In the genomic region with DNA sequence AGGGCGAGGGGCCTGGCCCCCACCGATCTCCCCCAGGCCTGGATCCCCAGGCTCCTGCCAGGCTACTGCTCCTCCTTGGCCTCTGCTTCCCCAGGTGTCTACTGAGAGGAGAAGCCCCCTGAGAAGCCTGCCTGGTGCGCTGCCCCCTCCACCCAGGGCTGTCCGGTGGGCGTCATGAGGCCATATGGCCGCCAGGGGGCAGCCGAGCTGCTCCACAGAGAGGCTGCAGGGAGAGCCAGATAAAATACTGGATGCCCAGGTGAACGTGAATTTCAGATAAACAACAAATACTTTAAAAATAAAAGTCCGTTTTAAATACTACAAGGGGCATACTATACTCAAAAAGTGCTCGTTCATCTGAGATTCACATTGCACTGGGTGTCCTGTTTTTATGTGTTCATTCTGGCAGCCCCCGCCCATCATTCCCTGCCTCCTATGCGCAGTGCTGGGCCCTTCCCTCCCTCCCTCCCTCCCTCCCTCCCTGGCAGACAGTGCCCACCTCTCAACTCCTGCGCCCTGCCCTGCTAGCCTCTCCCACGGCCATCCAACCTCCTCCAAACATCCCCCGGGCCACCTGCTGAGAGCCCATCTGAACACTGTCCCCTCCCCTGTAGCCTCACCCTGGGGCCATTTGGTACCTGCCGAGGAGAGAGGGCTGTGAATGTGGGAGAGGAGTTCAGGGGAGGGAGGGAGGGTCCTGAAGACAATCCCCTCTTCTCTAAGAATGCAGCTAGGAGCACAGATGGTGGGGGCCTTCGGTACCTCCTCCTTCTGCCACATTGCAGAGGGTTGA, we compare ENCODE assay signal across 8 cellular contexts. TPM values are rescaled to one million over a fixed set of nuclear protein-coding genes. Genes with fewer than 3 reads are reported as not detected.
DNase-seq lines count a peak whose midpoint lies in the region; ATAC-seq and TF ChIP-seq lines count a peak whose summit lies in the region.

No MANE protein-coding gene starts in this region.

- H3K79me2 ChIP-seq in DND-41 (ENCODE audit: insufficient read depth, low read length), result no peaks in the 10 kb centered on the region

- peak; percentile 70 for DNase-seq in DND-41
- peak; percentile 26 for DNase-seq in Jurkat, Clone E6-1 (ENCODE audit: low read depth, low spot score)
- peak; percentile 1 to 59 (median 49) for DNase-seq in T-helper 1 cell
- DNase-seq in activated naive CD8-positive, alpha-beta T cell treated with anti-CD3 and anti-CD28 coated beads, Interleukin-2, amount 50 U/mL, for 24 hours, result peak; percentile 81
- peak; percentile 63 to 79 for DNase-seq in heart right ventricle
- peak; percentile 85 for DNase-seq in retina

- no peaks in the 10 kb centered on the region for H4K20me1 ChIP-seq in DND-41 (ENCODE audit: insufficient read depth, low read length)

- peaks cover 32% of the 10 kb centered on the region for H3K36me3 Mint-ChIP-seq in activated naive CD8-positive, alpha-beta T cell treated with anti-CD3 and anti-CD28 coated beads, Interleukin-2, amount 50 U/mL, for 24 hours (ENCODE audit: low read depth)

- no peak overlapping the region for H3K4me2 ChIP-seq in DND-41 (ENCODE audit: insufficient read depth, low read length)

- H3K27ac ChIP-seq in DND-41 (ENCODE audit: low read length) (no peak overlapping the region), heart right ventricle (no peak overlapping the region)

- no peak overlapping the region for H3K4me3 Mint-ChIP-seq in activated naive CD8-positive, alpha-beta T cell treated with anti-CD3 and anti-CD28 coated beads, Interleukin-2, amount 50 U/mL, for 24 hours

- no peaks in the 10 kb centered on the region for H3K27me3 Mint-ChIP-seq in activated naive CD8-positive, alpha-beta T cell treated with anti-CD3 and anti-CD28 coated beads, Interleukin-2, amount 50 U/mL, for 24 hours

- peak overlapping the region; percentile 100 for H3K27ac Mint-ChIP-seq in activated naive CD8-positive, alpha-beta T cell treated with anti-CD3 and anti-CD28 coated beads, Interleukin-2, amount 50 U/mL, for 24 hours

- H2AFZ ChIP-seq in DND-41 (ENCODE audit: low read depth, low read length), result no peak overlapping the region

- H3K36me3 ChIP-seq in DND-41 (ENCODE audit: insufficient read depth, low read length) (no peaks in the 10 kb centered on the region), heart right ventricle (peaks cover 0 to 43% (median 0%) of the 10 kb centered on the region in 9 donors)

- H3K4me3 ChIP-seq in DND-41 (ENCODE audit: low read depth in 1 of 2, low read length in 2 of 2) (no peak overlapping the region), heart right ventricle (no peak overlapping the region)
- no peak overlapping the region for H3K4me3 ChIP-seq in Jurkat, Clone E6-1 (ENCODE audit: low read length)

- WGBS in heart right ventricle, 2 donors, result 32 to 33% methylated on average over 17 of the region's 17 CpGs

- peaks cover 55% of the 10 kb centered on the region for H3K4me1 Mint-ChIP-seq in activated naive CD8-positive, alpha-beta T cell treated with anti-CD3 and anti-CD28 coated beads, Interleukin-2, amount 50 U/mL, for 24 hours

- TF ChIP-seq CTCF in DND-41 (IDR thresholded peaks at IDR 0.05; ENCODE audit: borderline replicate concordance, extremely low read depth, low read length, poor library complexity, severe bottlenecking) (peak; percentile 95), heart right ventricle (IDR thresholded peaks at IDR 0.05) (peak; percentile 93 to 98 (median 97))

- H3K9ac ChIP-seq in DND-41 (ENCODE audit: low read depth, low read length), result no peak overlapping the region

- ATAC-seq in DND-41 (ENCODE audit: insufficient read depth, low read depth) (peak; percentile 78), heart right ventricle (peak; percentile 38 to 77 (median 54)), HG03442 (IDR thresholded peaks at IDR 0.05; ENCODE audit: unreplicated experiment) (no peak), GM19395 (IDR thresholded peaks at IDR 0.05; ENCODE audit: unreplicated experiment) (no peak)
- no peak for ATAC-seq in activated naive CD8-positive, alpha-beta T cell treated with anti-CD3 and anti-CD28 coated beads, Interleukin-2, amount 50 U/mL, for 24 hours

- no peaks in the 10 kb centered on the region for H3K9me3 Mint-ChIP-seq in activated naive CD8-positive, alpha-beta T cell treated with anti-CD3 and anti-CD28 coated beads, Interleukin-2, amount 50 U/mL, for 24 hours

- H3K9me3 ChIP-seq in DND-41 (ENCODE audit: insufficient read depth, low read length, severe bottlenecking) (no peaks in the 10 kb centered on the region), heart right ventricle (no peaks in the 10 kb centered on the region)

- peaks cover 21% of the 10 kb centered on the region for H3K4me1 ChIP-seq in DND-41 (ENCODE audit: insufficient read depth, low read length)
- peaks cover 0 to 38% (median 9%) of the 10 kb centered on the region in 9 donors for H3K4me1 ChIP-seq in heart right ventricle

- no peaks in the 10 kb centered on the region for H3K27me3 ChIP-seq in DND-41 (ENCODE audit: insufficient read depth, low read length, poor library complexity)
- H3K27me3 ChIP-seq in heart right ventricle, result peaks cover 0 to 10% (median 0%) of the 10 kb centered on the region in 7 donors

- intact Hi-C loops in heart right ventricle (cut with DNase I), result loop anchor here in 9 of 10 donors (1.0 to 10.0 kb wide), 8 partner anchors 50 to 523 kb away; no protein-coding TSS in a partner anchor

RNA-seq across cellular contexts. Expression of gene PSTPIP1, which starts 29.5 kb away (rescaled TPM):
- polyA plus RNA-seq in Jurkat, Clone E6-1 (2012; ENCODE audit: insufficient read depth, insufficient read length), result 10.3 TPM
- 10 to 100 TPM in 1 of 10 donors, 1 to 10 TPM in 8, not detected in 1; 1.3 to 10.4 (median 2.9) TPM for total RNA-seq in heart right ventricle
- polyA plus RNA-seq in heart right ventricle, result 1 to 10 TPM; 2.4 to 7.8 TPM

RNA-seq across cellular contexts. Expression of gene TSPAN3, which starts 46.4 kb away (rescaled TPM):
- polyA plus RNA-seq in Jurkat, Clone E6-1 (2012; ENCODE audit: insufficient read depth, insufficient read length), result 91.0 TPM
- total RNA-seq in heart right ventricle, result 100 to 1,000 TPM in 5 of 10 donors, 10 to 100 TPM in 5; 82.6 to 118 (median 98.7) TPM
- 100 to 1,000 TPM in 1 of 2 donors, 10 to 100 TPM in 1; 52.2 to 159 TPM for polyA plus RNA-seq in heart right ventricle

Comparison
In these comparisons a context has a peak if more than half of its experiments do, and no peak if none do; other contexts are left out.
1. ATAC-seq: peak in DND-41 (single experiment) and heart right ventricle (8 of 8); none in activated naive CD8-positive, alpha-beta T cell treated with anti-CD3 and anti-CD28 coated beads, Interleukin-2, amount 50 U/mL, for 24 hours (single experiment), HG03442 (single experiment) and GM19395 (single experiment).
2. DNase-seq: peak in every context shown above with its lines; median percentile 85 in retina; 81 in activated naive CD8-positive, alpha-beta T cell treated with anti-CD3 and anti-CD28 coated beads, Interleukin-2, amount 50 U/mL, for 24 hours; 71 in heart right ventricle; 70 in DND-41; 49 in T-helper 1 cell; 26 in Jurkat, Clone E6-1.